In the genomic region with DNA sequence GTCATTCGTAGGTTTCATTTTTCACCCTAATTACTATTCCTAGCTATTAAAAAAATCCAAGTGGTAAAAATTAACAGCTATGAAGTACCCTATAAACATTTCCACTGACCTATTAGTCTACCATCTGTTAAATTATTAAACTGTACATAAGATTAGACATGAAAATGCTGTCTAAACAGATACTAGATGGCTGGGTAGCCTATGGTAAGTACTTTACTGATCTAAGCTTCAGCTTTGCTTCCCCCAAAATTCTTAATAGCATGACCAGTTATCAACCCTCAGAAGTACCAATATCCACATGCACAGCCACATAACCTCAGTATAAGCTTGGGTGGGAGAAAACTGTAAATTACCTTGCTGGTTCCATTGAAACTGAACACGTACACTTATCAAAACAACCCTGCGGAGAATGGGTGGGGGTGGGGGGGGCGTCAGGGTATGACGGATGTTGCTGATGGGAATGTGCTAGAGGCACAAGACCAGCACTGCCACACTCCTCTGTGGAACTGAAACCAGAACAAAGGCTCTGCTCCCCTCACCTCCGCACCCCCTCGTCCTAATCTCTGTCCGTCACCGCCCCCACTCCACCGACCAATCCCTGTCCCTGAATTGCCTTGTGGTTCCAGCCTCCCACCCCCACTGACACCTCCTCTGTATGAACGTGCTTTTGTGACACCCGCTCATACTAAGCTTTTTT, we compare ENCODE assay signal across 8 cellular contexts. TPM values are rescaled to one million over a fixed set of nuclear protein-coding genes. Genes with fewer than 3 reads are reported as not detected.
DNase-seq lines count a peak whose midpoint lies in the region; ATAC-seq and TF ChIP-seq lines count a peak whose summit lies in the region.

No MANE protein-coding gene starts in this region.

- H3K36me3 Mint-ChIP-seq in naive thymus-derived CD4-positive, alpha-beta T cell = peaks cover 0 to 11% (median 0%) of the 10 kb centered on the region in 5 donors

- H3F3A ChIP-seq in OCI-LY1 (ENCODE audit: insufficient read depth, low read length) = no peaks in the 10 kb centered on the region

- no peaks in the 10 kb centered on the region for H3K27me3 ChIP-seq in OCI-LY1 (ENCODE audit: insufficient read depth, low read length)
- no peaks in the 10 kb centered on the region for H3K27me3 ChIP-seq in naive thymus-derived CD4-positive, alpha-beta T cell (ENCODE audit: control insufficient read depth in 2 of 2, insufficient read depth in 2 of 2, low read length in 2 of 2)
- no peaks in the 10 kb centered on the region for H3K27me3 ChIP-seq in SJCRH30

- ATAC-seq in naive thymus-derived CD4-positive, alpha-beta T cell = peak; percentile 92

- H3K27ac ChIP-seq in HEK293 (ENCODE audit: extremely low read depth, low read depth, low read length) = no peak overlapping the region
- peak overlapping the region; percentile 91 for H3K27ac ChIP-seq in OCI-LY1 (ENCODE audit: low read depth, low read length, poor library complexity, severe bottlenecking)
- H3K27ac ChIP-seq in naive thymus-derived CD4-positive, alpha-beta T cell (ENCODE audit: low read depth, low read length) = no peak overlapping the region
- H3K27ac ChIP-seq in SJCRH30 = no peak overlapping the region

- H3K36me3 ChIP-seq in HEK293 (ENCODE audit: control insufficient read depth in 2 of 2, insufficient read depth in 1 of 2, low read length in 2 of 2) (no peaks in the 10 kb centered on the region), OCI-LY1 (ENCODE audit: insufficient read depth, low read length) (no peaks in the 10 kb centered on the region), SJCRH30 (peaks cover 16% of the 10 kb centered on the region)
- no peaks in the 10 kb centered on the region for H3K36me3 ChIP-seq in naive thymus-derived CD4-positive, alpha-beta T cell (ENCODE audit: control insufficient read depth in 2 of 3, insufficient read depth in 3 of 3, low read length in 3 of 3)

- POLR2A ChIA-PET in HEK293 (lab: Yijun Ruan, JAX) = no interaction called here
- POLR2A ChIA-PET in naive thymus-derived CD4-positive, alpha-beta T cell (lab: Charles Lee) = no interaction called here

- peak; percentile 96 for DNase-seq in GM12865 (ENCODE audit: low read depth)
- DNase-seq in activated T-helper 9 cell treated with anti-CD3 and anti-CD28 coated beads, Interleukin-2, amount 50 U/mL, for 16 hours (ENCODE audit: low read depth) = peak; percentile 67
- DNase-seq in naive thymus-derived CD4-positive, alpha-beta T cell = peak in 6 of 9 donors; percentile 1 to 50 (median 10)
- DNase-seq in SJCRH30 = no peak
- no peak for DNase-seq in occipital lobe (lab: John Stamatoyannopoulos, UW)
- DNase-seq in GDM1 (lab: John Stamatoyannopoulos, UW) = no peak

- H3K4me1 ChIP-seq in HEK293 (ENCODE audit: control insufficient read depth, insufficient read depth, low read length) (peaks cover 12% of the 10 kb centered on the region), OCI-LY1 (ENCODE audit: insufficient read depth, low read length, severe bottlenecking) (peaks cover 96% of the 10 kb centered on the region), SJCRH30 (peaks cover 9% of the 10 kb centered on the region; the same call in 1 of the 2 replicates)
- H3K4me1 ChIP-seq in naive thymus-derived CD4-positive, alpha-beta T cell (ENCODE audit: control insufficient read depth in 2 of 2, insufficient read depth in 2 of 2, low read length in 2 of 2) = peaks cover 0 to 36% of the 10 kb centered on the region in 2 donors

- intact Hi-C loops in naive thymus-derived CD4-positive, alpha-beta T cell (cut with micrococcal nuclease) = loop anchor here in 1 of 2 donors (5.0 kb wide), 1 partner anchor 46 kb away; no protein-coding TSS in a partner anchor

- H3K27ac Mint-ChIP-seq in naive thymus-derived CD4-positive, alpha-beta T cell = peak overlapping the region in 3 of 9 donors; percentile 28 to 80 (median 52)

- no peaks in the 10 kb centered on the region for H3K27me3 Mint-ChIP-seq in naive thymus-derived CD4-positive, alpha-beta T cell

- H3K9ac ChIP-seq in OCI-LY1 (ENCODE audit: low read length) = peak overlapping the region; percentile 59; the same call in 1 of the 2 replicates

- peaks cover 15 to 50% (median 26%) of the 10 kb centered on the region in 7 donors for H3K4me1 Mint-ChIP-seq in naive thymus-derived CD4-positive, alpha-beta T cell

- H3K4me3 ChIP-seq in GM12865 (ENCODE audit: low read depth, low read length) (peak overlapping the region; percentile 56), HEK293 (ENCODE audit: low read depth, low read length) (no peak overlapping the region), OCI-LY1 (ENCODE audit: low read depth, low read length, poor library complexity, severe bottlenecking) (peak overlapping the region; percentile 53), SJCRH30 (no peak overlapping the region)
- no peak overlapping the region for H3K4me3 ChIP-seq in naive thymus-derived CD4-positive, alpha-beta T cell (ENCODE audit: low read length)

- H3K4me3 Mint-ChIP-seq in naive thymus-derived CD4-positive, alpha-beta T cell = peak overlapping the region in 7 of 10 donors; percentile 10 to 69 (median 27)

- no peaks in the 10 kb centered on the region for H3K9me2 ChIP-seq in OCI-LY1 (ENCODE audit: low read depth, low read length)

- no peaks in the 10 kb centered on the region for H4K20me1 ChIP-seq in OCI-LY1 (ENCODE audit: insufficient read depth, low read length)

- H2AFZ ChIP-seq in OCI-LY1 (ENCODE audit: low read length) = no peak overlapping the region

- TF ChIP-seq CTCF in GM12865 (IDR thresholded peaks at IDR 0.05; ENCODE audit: insufficient read depth, low read depth, low read length, missing control alignments) = no peak
- TF ChIP-seq CTCF in HEK293 (tag by site-specific recombination; IDR thresholded peaks at IDR 0.05) = no peak
- TF ChIP-seq CTCF in OCI-LY1 (IDR thresholded peaks at IDR 0.05; ENCODE audit: low read length) = no peak

- peaks cover 85% of the 10 kb centered on the region for H3K79me2 ChIP-seq in OCI-LY1 (ENCODE audit: insufficient read depth, low read length)

- peak overlapping the region; percentile 83 for H3K4me2 ChIP-seq in OCI-LY1 (ENCODE audit: low read length)

- H3K9me3 Mint-ChIP-seq in naive thymus-derived CD4-positive, alpha-beta T cell = no peaks in the 10 kb centered on the region

- H3K9me3 ChIP-seq in HEK293 (ENCODE audit: control insufficient read depth, insufficient read depth, low read depth, low read length) (no peaks in the 10 kb centered on the region), OCI-LY1 (ENCODE audit: low read length) (no peaks in the 10 kb centered on the region), SJCRH30 (replicated peaks) (no peaks in the 10 kb centered on the region)
- no peaks in the 10 kb centered on the region for H3K9me3 ChIP-seq in naive thymus-derived CD4-positive, alpha-beta T cell (ENCODE audit: control insufficient read depth in 2 of 3, low read length in 3 of 3)

- CTCF ChIA-PET in HEK293 (lab: Yijun Ruan, JAX) = no interaction called here
- CTCF ChIA-PET in naive thymus-derived CD4-positive, alpha-beta T cell (lab: Charles Lee) = no interaction called here

TF ChIP-seq in HEK293, 187 proteins besides CTCF, POLR2A, EP300 and RAD21 (continues in another document):
- TF ChIP-seq, protein P1, sequence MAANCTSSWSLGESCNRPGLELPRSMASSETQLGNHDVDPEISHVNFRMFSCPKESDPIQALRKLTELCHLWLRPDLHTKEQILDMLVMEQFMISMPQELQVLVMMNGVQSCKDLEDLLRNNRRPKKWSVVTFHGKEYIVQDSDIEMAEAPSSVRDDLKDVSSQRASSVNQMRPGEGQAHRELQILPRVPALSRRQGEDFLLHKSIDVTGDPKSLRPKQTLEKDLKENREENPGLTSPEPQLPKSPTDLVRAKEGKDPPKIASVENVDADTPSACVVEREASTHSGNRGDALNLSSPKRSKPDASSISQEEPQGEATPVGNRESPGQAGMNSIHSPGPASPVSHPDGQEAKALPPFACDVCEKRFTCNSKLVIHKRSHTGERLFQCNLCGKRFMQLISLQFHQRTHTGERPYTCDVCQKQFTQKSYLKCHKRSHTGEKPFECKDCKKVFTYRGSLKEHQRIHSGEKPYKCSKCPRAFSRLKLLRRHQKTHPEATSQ (tag by site-specific recombination; IDR thresholded peaks at IDR 0.05) = no peak
- TF ChIP-seq ZNF138 (tag by site-specific recombination; IDR thresholded peaks at IDR 0.05; ENCODE audit: borderline replicate concordance) = no peak
- TF ChIP-seq, protein P2, sequence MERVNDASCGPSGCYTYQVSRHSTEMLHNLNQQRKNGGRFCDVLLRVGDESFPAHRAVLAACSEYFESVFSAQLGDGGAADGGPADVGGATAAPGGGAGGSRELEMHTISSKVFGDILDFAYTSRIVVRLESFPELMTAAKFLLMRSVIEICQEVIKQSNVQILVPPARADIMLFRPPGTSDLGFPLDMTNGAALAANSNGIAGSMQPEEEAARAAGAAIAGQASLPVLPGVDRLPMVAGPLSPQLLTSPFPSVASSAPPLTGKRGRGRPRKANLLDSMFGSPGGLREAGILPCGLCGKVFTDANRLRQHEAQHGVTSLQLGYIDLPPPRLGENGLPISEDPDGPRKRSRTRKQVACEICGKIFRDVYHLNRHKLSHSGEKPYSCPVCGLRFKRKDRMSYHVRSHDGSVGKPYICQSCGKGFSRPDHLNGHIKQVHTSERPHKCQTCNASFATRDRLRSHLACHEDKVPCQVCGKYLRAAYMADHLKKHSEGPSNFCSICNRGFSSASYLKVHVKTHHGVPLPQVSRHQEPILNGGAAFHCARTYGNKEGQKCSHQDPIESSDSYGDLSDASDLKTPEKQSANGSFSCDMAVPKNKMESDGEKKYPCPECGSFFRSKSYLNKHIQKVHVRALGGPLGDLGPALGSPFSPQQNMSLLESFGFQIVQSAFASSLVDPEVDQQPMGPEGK (tag by site-specific recombination; IDR thresholded peaks at IDR 0.05) = peak; percentile 69
- TF ChIP-seq ZBTB20 (tag by site-specific recombination; IDR thresholded peaks at IDR 0.05) = no peak
- TF ChIP-seq, protein P3, sequence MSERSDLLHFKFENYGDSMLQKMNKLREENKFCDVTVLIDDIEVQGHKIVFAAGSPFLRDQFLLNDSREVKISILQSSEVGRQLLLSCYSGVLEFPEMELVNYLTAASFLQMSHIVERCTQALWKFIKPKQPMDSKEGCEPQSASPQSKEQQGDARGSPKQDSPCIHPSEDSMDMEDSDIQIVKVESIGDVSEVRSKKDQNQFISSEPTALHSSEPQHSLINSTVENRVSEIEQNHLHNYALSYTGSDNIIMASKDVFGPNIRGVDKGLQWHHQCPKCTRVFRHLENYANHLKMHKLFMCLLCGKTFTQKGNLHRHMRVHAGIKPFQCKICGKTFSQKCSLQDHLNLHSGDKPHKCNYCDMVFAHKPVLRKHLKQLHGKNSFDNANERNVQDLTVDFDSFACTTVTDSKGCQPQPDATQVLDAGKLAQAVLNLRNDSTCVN (tag by site-specific recombination; optimal IDR thresholded peaks at IDR 0.05) = peak; percentile 31
- peak; percentile 70; the same call in 1 of the 2 replicates for TF ChIP-seq KLF16 (tag by site-specific recombination; IDR thresholded peaks at IDR 0.05)
- TF ChIP-seq GLIS2 (tag by site-specific recombination; IDR thresholded peaks at IDR 0.05) = peak; percentile 70
- 0 out of 2 replicates have a peak, but pooled peaks have one; percentile 23 for TF ChIP-seq SP3 (tag by site-specific recombination; IDR thresholded peaks at IDR 0.05)

RNA-seq across cellular contexts. Expression of a gene that starts 45.3 kb away (rescaled TPM):
- 10 to 100 TPM in 2 of 5 experiments, 1 to 10 TPM in 3; 3.3 to 23.1 (median 4.6) TPM for total RNA-seq in naive thymus-derived CD4-positive, alpha-beta T cell
- polyA plus RNA-seq in naive thymus-derived CD4-positive, alpha-beta T cell = under 1 TPM; 0.14 to 0.37 TPM
- total RNA-seq in SJCRH30 (2014; rRNA removed; shearing (Covaris generic)) = 79.6 and 81.1 TPM in 2 replicates
- 59.3 TPM for total RNA-seq in occipital lobe

Comparison
In these comparisons a context has a peak if more than half of its experiments do, and no peak if none do; other contexts are left out.
1. DNase-seq: peak in GM12865 (single experiment), activated T-helper 9 cell treated with anti-CD3 and anti-CD28 coated beads, Interleukin-2, amount 50 U/mL, for 16 hours (single experiment) and naive thymus-derived CD4-positive, alpha-beta T cell (6 of 9); none in SJCRH30 (0 of 2), occipital lobe (single experiment) and GDM1 (single experiment).
2. H3K4me3 ChIP-seq: peak in GM12865 (single experiment) and OCI-LY1 (single experiment); none in HEK293 (single experiment), naive thymus-derived CD4-positive, alpha-beta T cell (single experiment) and SJCRH30 (single experiment).